Comparison of ENCODE assay signal across 28 cellular contexts in genomic region chr7:117176311-117176710, GRCh38.
"Had no signal": no experiment of that assay in that cellular context is flagged by ENCODE, and none has a peak within 500 bp of the region (broad histone marks: within the 10 kb centered on the region; RNA-seq: fewer than 3 reads in every experiment).

No MANE protein-coding gene starts in this region.

- H3K4me3 ChIP-seq: adrenal gland, body of pancreas, breast epithelium, MG63, SJCRH30 had no signal

- H3K9me3 ChIP-seq: adrenal gland, body of pancreas, breast epithelium, MG63, SJCRH30 had no signal

- H3K27me3 ChIP-seq: adrenal gland, body of pancreas, breast epithelium, MG63, SJCRH30 had no signal

- H3K27ac ChIP-seq: adrenal gland, body of pancreas, SJCRH30 had no signal

- H3K4me1 ChIP-seq: adrenal gland, body of pancreas, breast epithelium had no signal

- FAIRE-seq: astrocyte, TTC549 had no signal

- H3K36me3 ChIP-seq: adrenal gland, breast epithelium, MG63 had no signal

- ATAC-seq: activated CD4-positive, alpha-beta T cell treated with anti-CD3 and anti-CD28 coated beads for 36 hours; activated T-cell treated with anti-CD3 and anti-CD28 coated beads, Interleukin-2, amount 50 U/mL, for 72 hours; activated T-helper 17 cell treated with anti-CD3 and anti-CD28 coated beads, Interleukin-2, amount 50 U/mL, for 72 hours; body of pancreas; Panc1 had no signal

- DNase-seq: activated CD4-positive, alpha-beta memory T cell treated with anti-CD3 and anti-CD28 coated beads for 36 hours; activated CD4-positive, alpha-beta T cell treated with anti-CD3 and anti-CD28 coated beads for 36 hours; activated CD4-positive, alpha-beta T cell treated with anti-CD3 and anti-CD28 coated beads, Interleukin-2, amount 10 ng/mL, durations not matched to agents 7 days and 5 days; activated CD8-positive, alpha-beta memory T cell treated with anti-CD3 and anti-CD28 coated beads, Interleukin-2, amount 50 U/mL, for 48 hours; activated gamma-delta T cell; activated naive CD4-positive, alpha-beta T cell treated with Interleukin-2 at 50 U/mL for 16 hours; activated naive CD8-positive, alpha-beta T cell treated with anti-CD3 and anti-CD28 coated beads, Interleukin-2, amount 10 ng/mL, durations not matched to agents 7 days and 5 days; activated T-cell treated with anti-CD3 and anti-CD28 coated beads, Interleukin-2, amount 50 U/mL, for 1 hour; activated T-cell treated with anti-CD3 and anti-CD28 coated beads, Interleukin-2, amount 50 U/mL, for 72 hours; adrenal gland; body of pancreas; Kasumi-1; KBM-7; MG63; NCI-H1048; NCI-H1105 treated with DMSO at 0.1 percent for 48 hours; NCI-H1436; NCI-H1694; NCI-H1930; NCI-H345; NCI-H524 treated with DMSO at 0.1 percent for 48 hours; SHP77; SJCRH30 had no signal
